7 cellular contexts compared by ENCODE assay signal in genomic region chr4:70251945-70252277, GRCh38. TPM values are rescaled to one million over a fixed set of nuclear protein-coding genes. Genes with fewer than 3 reads are reported as not detected.
"Had no signal": no experiment of that assay in that cellular context is flagged by ENCODE, and none has a peak within 500 bp of the region (broad histone marks: within the 10 kb centered on the region; RNA-seq: fewer than 3 reads in every experiment).

No MANE protein-coding gene starts in this region.

- H3K27ac Mint-ChIP-seq: GM23338, H9, IgD-negative memory B cell had no signal

- H3K4me3 ChIP-seq: GM23338 had no signal

- H3K4me1 Mint-ChIP-seq: GM23338, H9, IgD-negative memory B cell had no signal

- H3K36me3 Mint-ChIP-seq: IgD-negative memory B cell had no signal

- DNase-seq: H9, HCEC 1CT, KBM-7 had no signal

- H3K27me3 Mint-ChIP-seq: IgD-negative memory B cell had no signal

- H3K4me3 Mint-ChIP-seq: GM23338, H9, IgD-negative memory B cell had no signal

- ATAC-seq: GM23338 had no signal

- H3K9me3 Mint-ChIP-seq: GM23338, H9, IgD-negative memory B cell had no signal

RNA-seq across cellular contexts. Expression of gene CSN3, which starts 9.5 kb away (rescaled TPM):
- total RNA-seq: GM23338, H1, H9, HT-29 had no signal
- polyA plus RNA-seq: GM23338, H1, IgD-negative memory B cell had no signal

RNA-seq across cellular contexts. Expression of gene FDCSP, which starts 26.0 kb away (rescaled TPM):
- total RNA-seq: GM23338, H1, H9, HT-29 had no signal
- polyA plus RNA-seq: GM23338, H1, IgD-negative memory B cell had no signal

RNA-seq across cellular contexts. Expression of gene ODAM, which starts 56.4 kb away (rescaled TPM):
- total RNA-seq: GM23338, H1, H9, HT-29 had no signal
- polyA plus RNA-seq: GM23338, IgD-negative memory B cell had no signal
